8 cellular contexts compared by ENCODE assay signal in genomic region chr2:134718956-134719814, GRCh38. TPM values are rescaled to one million over a fixed set of nuclear protein-coding genes. Genes with fewer than 3 reads are reported as not detected.
DNase-seq lines count a peak whose midpoint lies in the region; ATAC-seq and TF ChIP-seq lines count a peak whose summit lies in the region.

Gene TMEM163 (minus strand): TSS chr2:134719000.

- no peaks in the 10 kb centered on the region for H3K36me3 ChIP-seq in esophagus squamous epithelium
- no peaks in the 10 kb centered on the region for H3K36me3 ChIP-seq in neuron (ENCODE audit: insufficient read depth, low read length)

- 15 to 50% methylated on average over 12 to 28 of the region's 77 CpGs for WGBS in esophagus squamous epithelium, 2 donors

- H3K27ac ChIP-seq in esophagus squamous epithelium, result no peak within 1 kb of the TSS

- TF ChIP-seq CTCF in esophagus squamous epithelium (IDR thresholded peaks at IDR 0.05), result no peak

- H3K4me1 ChIP-seq in esophagus squamous epithelium (peaks cover 7 to 22% (median 9%) of the 10 kb centered on the region in 3 donors), neuron (ENCODE audit: insufficient read depth, low read length) (no peaks in the 10 kb centered on the region)

- H3K27me3 ChIP-seq in esophagus squamous epithelium, result peaks cover 7 to 98% (median 24%) of the 10 kb centered on the region in 4 donors
- H3K27me3 ChIP-seq in neuron (ENCODE audit: insufficient read depth, low read length), result peaks cover 72% of the 10 kb centered on the region

- H3K4me3 ChIP-seq in esophagus squamous epithelium, result peak within 1 kb of the TSS; percentile 17 to 65 (median 36)
- peak within 1 kb of the TSS; percentile 24 for H3K4me3 ChIP-seq in neuron (ENCODE audit: low read length)

- intact Hi-C loops in esophagus squamous epithelium (cut with DNase I), result no loop called here

- H3K9me3 ChIP-seq in esophagus squamous epithelium (no peaks in the 10 kb centered on the region), neuron (ENCODE audit: low read length) (no peaks in the 10 kb centered on the region)

- peak; percentile 9 for DNase-seq in NCI-H1694 treated with DMSO at 0.1 percent for 48 hours (lab: John Stamatoyannopoulos, UW)
- no peak for DNase-seq in NCI-H1694 (lab: John Stamatoyannopoulos, UW)
- peak; percentile 17 for DNase-seq in HK-2 (ENCODE audit: unreplicated experiment)
- DNase-seq in activated CD4-positive, alpha-beta T cell treated with anti-CD3 and anti-CD28 coated beads, Interleukin-2, amount 50 U/mL, for 48 hours, result peak; percentile 23 to 24
- no peak for DNase-seq in esophagus squamous epithelium (lab: John Stamatoyannopoulos, UW)
- DNase-seq in cerebellar nuclear complex (lab: John Stamatoyannopoulos, UW), result no peak

- H2AFZ ChIP-seq in neuron (ENCODE audit: low read depth, low read length), result no peak within 1 kb of the TSS

- no peak for ATAC-seq in GM18517 (IDR thresholded peaks at IDR 0.05; ENCODE audit: unreplicated experiment)

- TF ChIP-seq POLR2A in esophagus squamous epithelium (IDR thresholded peaks at IDR 0.05), result no peak

RNA-seq across cellular contexts. Expression of gene TMEM163, which starts in this region (rescaled TPM):
- total RNA-seq in esophagus squamous epithelium, result under 1 TPM in 3 of 4 donors, not detected in 1; 0.09 to 0.19 (median 0.12) TPM

Comparison
In these comparisons a context has a peak if more than half of its experiments do, and no peak if none do; other contexts are left out.
1. DNase-seq: peak in NCI-H1694 treated with DMSO at 0.1 percent for 48 hours (single experiment), HK-2 (single experiment) and activated CD4-positive, alpha-beta T cell treated with anti-CD3 and anti-CD28 coated beads, Interleukin-2, amount 50 U/mL, for 48 hours (2 of 2); none in NCI-H1694 (single experiment), esophagus squamous epithelium (single experiment) and cerebellar nuclear complex (0 of 2).